28 cellular contexts compared by ENCODE assay signal in the genomic region with DNA sequence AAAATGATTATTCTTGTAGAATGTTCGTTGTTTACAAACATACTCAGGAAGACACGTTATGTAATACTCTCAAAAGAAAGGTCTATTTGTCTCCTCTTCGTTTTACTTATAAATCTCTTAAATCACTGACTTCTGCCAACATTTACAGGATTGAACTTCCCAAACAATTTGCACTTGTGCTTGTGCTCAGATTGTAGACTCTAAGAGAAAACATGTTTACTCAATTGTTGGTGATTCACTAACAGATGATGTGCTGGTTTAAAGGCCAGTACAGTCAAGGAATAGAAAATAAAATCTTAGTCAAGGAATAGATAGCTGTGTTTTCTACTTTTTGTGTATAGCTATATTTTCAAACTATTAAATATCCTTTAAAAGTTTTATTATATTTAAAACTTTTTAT.
A peak's percentile ranks its signal among the peaks of the same experiment; 100 is the strongest.
DNase-seq lines count a peak whose midpoint lies in the region; ATAC-seq and TF ChIP-seq lines count a peak whose summit lies in the region.
"Had no signal": no experiment of that assay in that cellular context is flagged by ENCODE, and none has a peak within 500 bp of the region (broad histone marks: within the 10 kb centered on the region; RNA-seq: fewer than 3 reads in every experiment).

No MANE protein-coding gene starts in this region.

- no peaks in the 10 kb centered on the region for H3K4me1 ChIP-seq in ACC112 (ENCODE audit: control insufficient read depth, insufficient read depth, low read length, unreplicated experiment)
- peaks cover 8% of the 10 kb centered on the region for H3K4me1 ChIP-seq in osteoblast (ENCODE audit: insufficient read depth, low read length)
- H3K4me1 ChIP-seq: breast epithelium, lower lobe of right lung, transverse colon had no signal

- DNase-seq in LHCN-M2 (ENCODE audit: low read depth) (peak; percentile 64), choroid plexus epithelial cell (ENCODE audit: low read depth) (peak; percentile 40), osteoblast (ENCODE audit: insufficient read length, low spot score, missing footprints) (no peak), KG1 (lab: John Stamatoyannopoulos, UW) (no peak), OCI-M2 (lab: John Stamatoyannopoulos, UW; ENCODE audit: unreplicated experiment) (no peak), lower leg skin (ENCODE audit: low spot score in 2 of 2) (no peak)
- DNase-seq: 8988T; activated CD8-positive, alpha-beta T cell treated with anti-CD3 and anti-CD28 coated beads, Interleukin-2, amount 10 ng/mL, durations not matched to agents 7 days and 5 days; CD4-positive, alpha-beta memory T cell; effector CD4-positive, alpha-beta T cell; foreskin keratinocyte; H7; Karpas-422; kidney glomerular epithelial cell; lower lobe of right lung; MV-4-11; natural killer cell; NCI-H1436 treated with DMSO at 0.1 percent for 48 hours; NCI-H2081 treated with DMSO at 0.1 percent for 48 hours; NCI-H226; nucleus accumbens; SHP77 treated with DMSO at 0.1 percent for 48 hours; transverse colon had no signal

- H3K4me2 ChIP-seq in osteoblast (ENCODE audit: insufficient read depth, low read length), result no peak overlapping the region

- TF ChIP-seq POLR2A in lower leg skin (IDR thresholded peaks at IDR 0.05), result no peak

- H3K79me2 ChIP-seq in ACC112 (ENCODE audit: control insufficient read depth, insufficient read depth, low read length, unreplicated experiment), result no peaks in the 10 kb centered on the region
- H3K79me2 ChIP-seq in osteoblast (ENCODE audit: insufficient read depth, low read length), result no peaks in the 10 kb centered on the region

- H4K20me1 ChIP-seq in osteoblast (ENCODE audit: insufficient read depth, low read length), result no peaks in the 10 kb centered on the region

- H3K27ac ChIP-seq in ACC112 (ENCODE audit: low read depth, low read length) (no peak overlapping the region), osteoblast (ENCODE audit: low read depth, low read length) (no peak overlapping the region)
- H3K27ac ChIP-seq: epithelial cell of prostate, foreskin keratinocyte, lower lobe of right lung had no signal

- H3K4me3 ChIP-seq in ACC112 (ENCODE audit: low read depth, low read length) (no peak overlapping the region), choroid plexus epithelial cell (ENCODE audit: low read depth, low read length) (no peak overlapping the region), osteoblast (ENCODE audit: insufficient read depth, low read length) (no peak overlapping the region), lower leg skin (ENCODE audit: low read depth, poor library complexity, severe bottlenecking) (no peak overlapping the region)
- H3K4me3 ChIP-seq: breast epithelium, lower lobe of right lung, transverse colon had no signal

- H2AFZ ChIP-seq in ACC112 (ENCODE audit: low read length, unreplicated experiment) (peak overlapping the region; percentile 45), osteoblast (ENCODE audit: low read length) (peak overlapping the region; percentile 30)

- no peaks in the 10 kb centered on the region for H3K27me3 ChIP-seq in ACC112 (ENCODE audit: insufficient read depth, low read length)
- no peaks in the 10 kb centered on the region for H3K27me3 ChIP-seq in osteoblast (ENCODE audit: insufficient read depth, low read length)
- H3K27me3 ChIP-seq: breast epithelium, foreskin keratinocyte, transverse colon had no signal

- ATAC-seq in HG03045 (IDR thresholded peaks at IDR 0.05; ENCODE audit: unreplicated experiment), result no peak
- ATAC-seq: activated CD8-positive, alpha-beta T cell treated with anti-CD3 and anti-CD28 coated beads, Interleukin-2, amount 10 ng/mL, durations not matched to agents 7 days and 5 days; foreskin keratinocyte; lower lobe of right lung; natural killer cell; stimulated activated effector memory CD8-positive, alpha-beta T cell treated with anti-CD3 and anti-CD28 coated beads, Interleukin-12 subunit alpha, Interleukin-12 subunit beta, amount 100 ng/mL, for 72 hours had no signal

- 60 to 73% methylated on average over 3 of the region's 3 CpGs for WGBS in lower leg skin, 2 donors

- intact Hi-C loops in lower leg skin (cut with DNase I; ENCODE audit: low total_unique reads), result no loop called here

- H3K36me3 ChIP-seq in ACC112 (ENCODE audit: insufficient read depth, low read length) (no peaks in the 10 kb centered on the region), osteoblast (ENCODE audit: insufficient read depth, low read length) (no peaks in the 10 kb centered on the region)
- H3K36me3 ChIP-seq: breast epithelium, lower lobe of right lung, transverse colon had no signal

- TF ChIP-seq CTCF in choroid plexus epithelial cell (conservative IDR thresholded peaks at IDR 0.05; ENCODE audit: low read depth, low read length) (no peak), osteoblast (IDR thresholded peaks at IDR 0.05; ENCODE audit: extremely low read depth, low read depth, low read length) (no peak), lower leg skin (IDR thresholded peaks at IDR 0.05) (no peak)

- no peaks in the 10 kb centered on the region for H3K9me3 ChIP-seq in osteoblast (ENCODE audit: low read depth, low read length)
- H3K9me3 ChIP-seq: breast epithelium, lower lobe of right lung, transverse colon had no signal

Comparison
In these comparisons a context has a peak if more than half of its experiments do, and no peak if none do; other contexts are left out.
1. DNase-seq: peak in LHCN-M2 (single experiment) and choroid plexus epithelial cell (single experiment); none in osteoblast (single experiment), KG1 (single experiment), OCI-M2 (single experiment) and lower leg skin (0 of 2).